In the genomic region with DNA sequence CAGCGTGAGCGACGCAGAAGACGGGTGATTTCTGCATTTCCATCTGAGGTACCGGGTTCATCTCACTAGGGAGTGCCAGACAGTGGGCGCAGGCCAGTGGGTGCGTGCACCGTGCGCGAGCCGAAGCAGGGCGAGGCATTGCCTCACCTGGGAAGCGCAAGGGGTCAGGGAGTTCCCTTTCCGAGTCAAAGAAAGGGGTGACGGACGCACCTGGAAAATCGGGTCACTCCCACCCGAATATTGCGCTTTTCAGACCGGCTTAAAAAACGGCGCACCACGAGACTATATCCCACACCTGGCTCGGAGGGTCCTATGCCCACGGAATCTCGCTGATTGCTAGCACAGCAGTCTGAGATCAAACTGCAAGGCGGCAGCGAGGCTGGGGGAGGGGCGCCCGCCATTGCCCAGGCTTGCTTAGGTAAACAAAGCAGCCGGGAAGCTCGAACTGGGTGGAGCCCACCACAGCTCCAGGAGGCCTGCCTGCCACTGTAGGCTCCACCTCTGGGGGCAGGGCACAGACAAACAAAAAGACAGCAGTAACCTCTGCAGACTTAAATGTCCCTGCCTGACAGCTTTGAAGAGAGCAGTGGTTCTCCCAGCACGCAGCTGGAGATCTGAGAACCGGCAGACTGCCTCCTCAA, we compare ENCODE assay signal across 8 cellular contexts.
DNase-seq lines count a peak whose midpoint lies in the region; ATAC-seq and TF ChIP-seq lines count a peak whose summit lies in the region.
"Not testable (repeated sequence)": the region's sequence is repeated elsewhere in the genome, so short reads cannot be mapped to it uniquely, and the experiment has no call there.

No MANE protein-coding gene starts in this region.

- not testable (repeated sequence) for H3K27ac ChIP-seq in HUES6 (ENCODE audit: low read depth, low read length); hepatocyte; smooth muscle cell (ENCODE audit: low read depth)

- WGBS in hepatocyte (ENCODE audit: low lambda C conversion rate, missing lambda C conversion rate): 20% methylated on average over 5 of the region's 34 CpGs
- 3% methylated on average over 6 of the region's 34 CpGs for WGBS in smooth muscle cell (ENCODE audit: low lambda C conversion rate)

- peak overlapping the region; percentile 92 for H3K4me3 Mint-ChIP-seq in activated naive CD4-positive, alpha-beta T cell treated with anti-CD3 and anti-CD28 coated beads, Interleukin-2, amount 50 U/mL, for 24 hours
- peak overlapping the region; percentile 71 to 93 (median 82) for H3K4me3 Mint-ChIP-seq in naive B cell

- not testable (repeated sequence) for H3K79me2 ChIP-seq in hepatocyte; smooth muscle cell (ENCODE audit: low read depth)

- not testable (repeated sequence) for H3K27me3 Mint-ChIP-seq in activated naive CD4-positive, alpha-beta T cell treated with anti-CD3 and anti-CD28 coated beads, Interleukin-2, amount 50 U/mL, for 24 hours; naive B cell

- TF ChIP-seq CTCF in AG10803 (conservative IDR thresholded peaks at IDR 0.05; ENCODE audit: low read length); hepatocyte (IDR thresholded peaks at IDR 0.05; ENCODE audit: poor library complexity); smooth muscle cell (IDR thresholded peaks at IDR 0.05; ENCODE audit: borderline replicate concordance, insufficient read depth, poor library complexity, severe bottlenecking): not testable (repeated sequence)

- DNase-seq in AG10803 (ENCODE audit: low read depth); hepatocyte (ENCODE audit: low spot score); naive B cell; smooth muscle cell (lab: John Stamatoyannopoulos, UW; ENCODE audit: unreplicated experiment): not testable (repeated sequence)

- not testable (repeated sequence) for H3K9ac ChIP-seq in HUES6 (ENCODE audit: low read length); endocrine pancreas (ENCODE audit: control insufficient read depth, insufficient read depth, low read length); smooth muscle cell (ENCODE audit: low read depth)

- peak; percentile 46; the same call in 2 of the 3 replicates for ATAC-seq in SK-N-SH treated with all-trans-retinoic acid at 6 μM for 48 hours
- not testable (repeated sequence) for ATAC-seq in naive B cell (ENCODE audit: low read depth in 2 of 2)

- H3K36me3 ChIP-seq in HUES6 (ENCODE audit: control insufficient read depth, insufficient read depth, low read length); endocrine pancreas (ENCODE audit: control insufficient read depth, insufficient read depth, low read length); hepatocyte (replicated peaks; ENCODE audit: insufficient read depth, low read depth); smooth muscle cell (ENCODE audit: low read depth): not testable (repeated sequence)

- H3K9me3 ChIP-seq in HUES6 (ENCODE audit: control insufficient read depth, insufficient read depth, low read depth, low read length); endocrine pancreas (ENCODE audit: control insufficient read depth, low read length); hepatocyte (ENCODE audit: low read depth); smooth muscle cell (replicated peaks; ENCODE audit: low read depth): not testable (repeated sequence)

- not testable (repeated sequence) for H3K36me3 Mint-ChIP-seq in activated naive CD4-positive, alpha-beta T cell treated with anti-CD3 and anti-CD28 coated beads, Interleukin-2, amount 50 U/mL, for 24 hours; naive B cell

- not testable (repeated sequence) for H3K4me1 ChIP-seq in HUES6 (ENCODE audit: control insufficient read depth, insufficient read depth, low read length); endocrine pancreas (ENCODE audit: control insufficient read depth, insufficient read depth, low read length); hepatocyte (ENCODE audit: insufficient read depth); smooth muscle cell (ENCODE audit: low read depth)

- not testable (repeated sequence) for H3F3A ChIP-seq in smooth muscle cell (ENCODE audit: low read depth)

- not testable (repeated sequence) for H3K9me2 ChIP-seq in hepatocyte (replicated peaks; ENCODE audit: insufficient read depth)

- H3K4me2 ChIP-seq in hepatocyte (peak overlapping the region; percentile 82), smooth muscle cell (peak overlapping the region; percentile 78)

- H2AFZ ChIP-seq in hepatocyte: peak overlapping the region; percentile 96
- not testable (repeated sequence) for H2AFZ ChIP-seq in smooth muscle cell (ENCODE audit: low read depth)

- H3K9me3 Mint-ChIP-seq in activated naive CD4-positive, alpha-beta T cell treated with anti-CD3 and anti-CD28 coated beads, Interleukin-2, amount 50 U/mL, for 24 hours; naive B cell: not testable (repeated sequence)

- H3K4me3 ChIP-seq in AG10803 (ENCODE audit: low read length): peak overlapping the region; percentile 3; the same call in 1 of the 2 replicates
- H3K4me3 ChIP-seq in HUES6 (ENCODE audit: low read depth, low read length): peak overlapping the region; percentile 61
- H3K4me3 ChIP-seq in endocrine pancreas (ENCODE audit: control insufficient read depth, insufficient read depth, low read length): peak overlapping the region; percentile 53
- H3K4me3 ChIP-seq in hepatocyte: peak overlapping the region; percentile 33
- peak overlapping the region; percentile 41 for H3K4me3 ChIP-seq in smooth muscle cell

- H3K27me3 ChIP-seq in HUES6 (ENCODE audit: control insufficient read depth, insufficient read depth, low read length); endocrine pancreas (ENCODE audit: control insufficient read depth, insufficient read depth, low read length); hepatocyte; smooth muscle cell (ENCODE audit: low read depth): not testable (repeated sequence)

- not testable (repeated sequence) for H4K20me1 ChIP-seq in hepatocyte (ENCODE audit: insufficient read depth, poor library complexity, severe bottlenecking); smooth muscle cell (ENCODE audit: low read depth)

- H3K27ac Mint-ChIP-seq in activated naive CD4-positive, alpha-beta T cell treated with anti-CD3 and anti-CD28 coated beads, Interleukin-2, amount 50 U/mL, for 24 hours: peak overlapping the region; percentile 10
- peak overlapping the region in 4 of 6 donors; percentile 63 to 92 (median 86) for H3K27ac Mint-ChIP-seq in naive B cell

- not testable (repeated sequence) for H3K4me1 Mint-ChIP-seq in activated naive CD4-positive, alpha-beta T cell treated with anti-CD3 and anti-CD28 coated beads, Interleukin-2, amount 50 U/mL, for 24 hours
- H3K4me1 Mint-ChIP-seq in naive B cell: peaks cover 17 to 27% (median 24%) of the 10 kb centered on the region in 3 donors

Comparison
In these comparisons a context has a peak if more than half of its experiments do, and no peak if none do; other contexts are left out.
1. H3K4me3 ChIP-seq: peak in every context shown above with its lines; median percentile 61 in HUES6; 53 in endocrine pancreas; 41 in smooth muscle cell; 33 in hepatocyte; 3 in AG10803.